Comparison of ENCODE assay signal across 8 cellular contexts in the genomic region with DNA sequence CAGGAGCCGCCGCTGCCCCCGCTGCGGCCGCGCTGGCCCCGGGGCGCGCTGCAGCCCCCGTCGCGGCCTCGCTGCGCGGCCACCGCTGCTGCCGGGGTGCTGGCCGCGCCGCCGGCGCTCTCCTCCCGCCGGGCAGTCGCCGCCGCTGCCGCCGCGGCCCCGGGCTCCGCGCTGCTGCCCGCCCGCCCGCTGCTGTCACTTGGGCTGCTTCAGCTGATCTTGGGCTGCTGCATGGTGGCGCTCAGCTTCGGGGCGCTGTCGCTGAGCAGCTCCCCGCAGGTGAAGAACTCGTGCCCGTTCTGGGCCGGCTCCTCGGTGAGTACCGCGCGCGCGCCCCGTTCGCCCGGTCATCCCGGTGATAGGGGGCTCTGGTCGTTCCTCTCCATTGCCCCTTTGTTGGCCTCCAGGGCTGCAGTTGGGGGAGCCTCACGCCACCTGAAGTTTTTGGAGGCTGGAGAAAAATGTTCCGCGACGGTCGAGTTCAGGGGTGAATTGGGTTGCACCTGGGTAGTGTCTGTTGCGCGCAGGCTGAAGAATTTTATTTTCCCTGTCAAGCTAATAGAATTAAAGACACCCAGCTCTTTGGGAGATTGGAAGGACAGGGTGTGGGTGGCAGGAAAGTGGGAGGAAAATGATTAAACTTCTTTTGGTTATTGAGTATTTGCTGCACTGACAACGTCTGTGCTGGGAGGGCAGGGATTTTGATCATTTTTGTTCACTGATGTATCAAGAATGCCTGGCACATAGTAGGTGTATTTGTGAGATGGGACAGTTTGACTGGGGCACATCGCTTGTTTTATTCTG. TPM values are rescaled to one million over a fixed set of nuclear protein-coding genes. Genes with fewer than 3 reads are reported as not detected.
DNase-seq lines count a peak whose midpoint lies in the region; ATAC-seq and TF ChIP-seq lines count a peak whose summit lies in the region.

No MANE protein-coding gene starts in this region.

- no peaks in the 10 kb centered on the region for H3K36me3 ChIP-seq in ACC112 (ENCODE audit: insufficient read depth, low read length)
- no peaks in the 10 kb centered on the region for H3K36me3 ChIP-seq in mesodermal cell (ENCODE audit: control insufficient read depth, insufficient read depth, low read length)
- H3K36me3 ChIP-seq in uterus, result no peaks in the 10 kb centered on the region

- peaks cover 83% of the 10 kb centered on the region for H3K27me3 ChIP-seq in ACC112 (ENCODE audit: insufficient read depth, low read length)
- no peaks in the 10 kb centered on the region for H3K27me3 ChIP-seq in uterus

- H3K4me1 Mint-ChIP-seq in HFFc6 (ENCODE audit: low read depth), result no peaks in the 10 kb centered on the region

- no peak overlapping the region for H3K27ac ChIP-seq in ACC112 (ENCODE audit: low read depth, low read length)
- H3K27ac ChIP-seq in mesodermal cell (ENCODE audit: low read depth, low read length, severe bottlenecking), result no peak overlapping the region
- H3K27ac ChIP-seq in uterus, result peak overlapping the region in 1 of 2 donors; percentile 31

- H3K4me1 ChIP-seq in ACC112 (ENCODE audit: control insufficient read depth, insufficient read depth, low read length, unreplicated experiment) (no peaks in the 10 kb centered on the region), mesodermal cell (ENCODE audit: control insufficient read depth, insufficient read depth, low read length, poor library complexity, severe bottlenecking) (peaks cover 6% of the 10 kb centered on the region), uterus (no peaks in the 10 kb centered on the region)

- ATAC-seq in GM19023 (IDR thresholded peaks at IDR 0.05; ENCODE audit: unreplicated experiment), result no peak

- intact Hi-C loops in uterus (cut with DNase I; ENCODE audit: low total_unique reads), result no loop called here

- WGBS in mesodermal cell (ENCODE audit: insufficient coverage in 2 of 2), 2 experiments, result 2 to 3% methylated on average over 32 to 43 of the region's 64 CpGs

- no peak overlapping the region for H3K27ac Mint-ChIP-seq in HFFc6

- TF ChIP-seq CTCF in HFFc6 (IDR thresholded peaks at IDR 0.05), result no peak
- TF ChIP-seq CTCF in uterus (IDR thresholded peaks at IDR 0.05), result no peak

- no peak for TF ChIP-seq POLR2A in uterus (IDR thresholded peaks at IDR 0.05)

- DNase-seq in HFFc6 (no peak), dermis blood vessel endothelial cell (peak; percentile 43), uterus (no peak), Kasumi-1 (lab: John Stamatoyannopoulos, UW) (no peak), NCI-H524 (lab: John Stamatoyannopoulos, UW) (no peak)

- peak overlapping the region; percentile 57 for H3K4me3 Mint-ChIP-seq in HFFc6

- peak overlapping the region; percentile 49 for H3K4me3 ChIP-seq in ACC112 (ENCODE audit: low read depth, low read length)
- peak overlapping the region; percentile 48 for H3K4me3 ChIP-seq in mesodermal cell (ENCODE audit: extremely low read depth, insufficient read depth, low read length, poor library complexity, severe bottlenecking)
- H3K4me3 ChIP-seq in uterus, result peak overlapping the region; percentile 30 to 63

- H2AFZ ChIP-seq in ACC112 (ENCODE audit: low read length, unreplicated experiment), result no peak overlapping the region

- no peaks in the 10 kb centered on the region for H3K36me3 Mint-ChIP-seq in HFFc6 (ENCODE audit: low read depth)

- no peaks in the 10 kb centered on the region for H3K79me2 ChIP-seq in ACC112 (ENCODE audit: control insufficient read depth, insufficient read depth, low read length, unreplicated experiment)

- H3K9me3 ChIP-seq in mesodermal cell (ENCODE audit: control insufficient read depth, low read length) (no peaks in the 10 kb centered on the region), uterus (no peaks in the 10 kb centered on the region)

- H3K9me3 Mint-ChIP-seq in HFFc6, result no peaks in the 10 kb centered on the region

- peaks cover 31% of the 10 kb centered on the region for H3K27me3 Mint-ChIP-seq in HFFc6 (ENCODE audit: insufficient read depth)

RNA-seq across cellular contexts. Expression of a gene that starts 0.6 kb away (rescaled TPM):
- under 1 TPM in 1 of 6 experiments, not detected in 5; 0.09 TPM for total RNA-seq in HFFc6 (2021; fragmentation: NEBNext Ultra II Directional; extraction: Animal tissue kit (Norgen Biotek cat#: 25700))
- 6.6 and 8.0 TPM in 2 replicates for total RNA-seq in dermis blood vessel endothelial cell
- 1.2 TPM for polyA plus RNA-seq in mesodermal cell (2013, experiment 1 of 2)
- polyA plus RNA-seq in mesodermal cell (2013, experiment 2 of 2), result 1.2 TPM
- total RNA-seq in uterus, result 10 to 100 TPM in 2 of 4 donors, 1 to 10 TPM in 1, under 1 TPM in 1; 0.59 to 12.6 (median 6.9) TPM
